ENCODE assay signal across 2 cellular contexts in the genomic region with DNA sequence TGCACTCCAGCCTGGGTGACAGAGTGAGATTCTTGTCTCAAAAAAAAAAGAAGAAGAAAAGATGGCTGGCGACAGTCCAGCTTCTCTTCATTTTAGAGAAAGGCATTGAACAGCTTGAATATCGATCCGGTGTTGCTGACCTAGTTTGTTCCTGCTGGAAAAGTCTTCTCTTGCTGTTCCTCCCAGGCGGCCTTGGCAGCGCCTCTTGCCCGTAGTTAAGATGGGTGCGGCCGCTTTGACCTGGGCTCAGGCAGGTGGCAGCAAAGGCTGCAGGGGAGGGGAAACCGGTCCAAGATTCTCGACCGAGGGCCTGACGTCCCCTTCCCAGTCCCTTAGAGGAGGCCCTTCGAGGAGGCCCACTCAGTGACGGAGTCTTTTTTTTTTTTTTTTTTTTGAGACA.
TF ChIP-seq lines count a peak whose summit lies in the region.

No MANE protein-coding gene starts in this region.

TF ChIP-seq in WTC11, 78 proteins besides CTCF, POLR2A, EP300 and RAD21:
- no peak for TF ChIP-seq CREB1 (CRISPR knock-in tag; IDR thresholded peaks at IDR 0.05)
- TF ChIP-seq IRF2 (CRISPR knock-in tag; IDR thresholded peaks at IDR 0.05; ENCODE audit: borderline replicate concordance, low read depth) = no peak
- TF ChIP-seq ARID4B (CRISPR knock-in tag; IDR thresholded peaks at IDR 0.05; ENCODE audit: borderline replicate concordance) = no peak
- no peak for TF ChIP-seq ZNF263 (CRISPR knock-in tag; IDR thresholded peaks at IDR 0.05; ENCODE audit: low read depth)
- no peak for TF ChIP-seq HMGA2 (CRISPR knock-in tag; IDR thresholded peaks at IDR 0.05)
- no peak for TF ChIP-seq NR2C2 (CRISPR knock-in tag; IDR thresholded peaks at IDR 0.05)

TF ChIP-seq in HepG2, 621 proteins besides CTCF, POLR2A, EP300 and RAD21:
- TF ChIP-seq, protein P1, sequence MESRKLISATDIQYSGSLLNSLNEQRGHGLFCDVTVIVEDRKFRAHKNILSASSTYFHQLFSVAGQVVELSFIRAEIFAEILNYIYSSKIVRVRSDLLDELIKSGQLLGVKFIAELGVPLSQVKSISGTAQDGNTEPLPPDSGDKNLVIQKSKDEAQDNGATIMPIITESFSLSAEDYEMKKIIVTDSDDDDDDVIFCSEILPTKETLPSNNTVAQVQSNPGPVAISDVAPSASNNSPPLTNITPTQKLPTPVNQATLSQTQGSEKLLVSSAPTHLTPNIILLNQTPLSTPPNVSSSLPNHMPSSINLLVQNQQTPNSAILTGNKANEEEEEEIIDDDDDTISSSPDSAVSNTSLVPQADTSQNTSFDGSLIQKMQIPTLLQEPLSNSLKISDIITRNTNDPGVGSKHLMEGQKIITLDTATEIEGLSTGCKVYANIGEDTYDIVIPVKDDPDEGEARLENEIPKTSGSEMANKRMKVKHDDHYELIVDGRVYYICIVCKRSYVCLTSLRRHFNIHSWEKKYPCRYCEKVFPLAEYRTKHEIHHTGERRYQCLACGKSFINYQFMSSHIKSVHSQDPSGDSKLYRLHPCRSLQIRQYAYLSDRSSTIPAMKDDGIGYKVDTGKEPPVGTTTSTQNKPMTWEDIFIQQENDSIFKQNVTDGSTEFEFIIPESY (CRISPR knock-in tag; IDR thresholded peaks at IDR 0.05) = peak; percentile 90
- TF ChIP-seq ZNF768 (CRISPR knock-in tag; IDR thresholded peaks at IDR 0.05) (peak; percentile 20; the same call in 1 of the 2 replicates), YY1 (IDR thresholded peaks at IDR 0.05; ENCODE audit: insufficient read depth, insufficient replicate concordance, low read depth, low read length) (peak; percentile 43), NFRKB (IDR thresholded peaks at IDR 0.05) (no peak), ONECUT2 (CRISPR knock-in tag; IDR thresholded peaks at IDR 0.05) (0 out of 2 replicates have a peak, but pooled peaks have one; percentile 18)
